ENCODE assay signal across 2 cellular contexts in the genomic region with DNA sequence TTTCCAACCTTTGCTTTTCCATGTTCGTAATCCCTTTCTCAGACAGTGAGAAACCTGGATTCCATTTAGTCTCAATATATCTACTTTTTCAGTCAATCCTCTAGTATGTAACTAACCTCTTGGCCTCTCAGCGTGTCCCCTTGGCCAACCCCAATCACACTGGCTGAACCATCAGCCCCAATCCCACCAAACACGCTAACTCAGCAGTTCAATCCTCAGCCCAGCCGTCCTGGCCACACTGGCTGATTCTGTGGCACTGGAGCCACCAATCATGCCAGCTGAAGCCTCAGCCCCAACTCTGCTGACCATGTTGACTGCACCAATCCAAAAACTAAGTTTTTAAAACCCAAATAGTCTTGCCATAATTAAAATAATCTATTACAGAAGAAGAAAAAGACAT.
TF ChIP-seq lines count a peak whose summit lies in the region.

No MANE protein-coding gene starts in this region.

TF ChIP-seq in HepG2, 621 proteins besides CTCF, POLR2A, EP300 and RAD21:
- no peak for TF ChIP-seq ZNF317 (CRISPR knock-in tag; IDR thresholded peaks at IDR 0.05)
- peak; percentile 20; the same call in 1 of the 2 replicates for TF ChIP-seq MAFF (IDR thresholded peaks at IDR 0.05; ENCODE audit: low read depth, low read length)
- no peak for TF ChIP-seq SAP130 (CRISPR knock-in tag; IDR thresholded peaks at IDR 0.05; ENCODE audit: low read depth)
- TF ChIP-seq MAF1 (CRISPR knock-in tag; IDR thresholded peaks at IDR 0.05; ENCODE audit: borderline replicate concordance), result no peak
- TF ChIP-seq MAFK (conservative IDR thresholded peaks at IDR 0.05 in 1 of 2, IDR thresholded peaks at IDR 0.05 in 1 of 2; ENCODE audit: low read length in 2 of 2), result peak; percentile 48 to 62; a peak in 3 of 4 replicates
TF ChIP-seq in HepG2: peak in this region for 2.

TF ChIP-seq in H1, 55 proteins besides CTCF, POLR2A, EP300 and RAD21:
- TF ChIP-seq ASH2L (IDR thresholded peaks at IDR 0.05; ENCODE audit: low read length), result no peak
- peak; percentile 13; the same call in 1 of the 2 replicates for TF ChIP-seq MAFK (IDR thresholded peaks at IDR 0.05; ENCODE audit: low read depth, low read length)
